Comparison of ENCODE assay signal across 18 cellular contexts in the genomic region with DNA sequence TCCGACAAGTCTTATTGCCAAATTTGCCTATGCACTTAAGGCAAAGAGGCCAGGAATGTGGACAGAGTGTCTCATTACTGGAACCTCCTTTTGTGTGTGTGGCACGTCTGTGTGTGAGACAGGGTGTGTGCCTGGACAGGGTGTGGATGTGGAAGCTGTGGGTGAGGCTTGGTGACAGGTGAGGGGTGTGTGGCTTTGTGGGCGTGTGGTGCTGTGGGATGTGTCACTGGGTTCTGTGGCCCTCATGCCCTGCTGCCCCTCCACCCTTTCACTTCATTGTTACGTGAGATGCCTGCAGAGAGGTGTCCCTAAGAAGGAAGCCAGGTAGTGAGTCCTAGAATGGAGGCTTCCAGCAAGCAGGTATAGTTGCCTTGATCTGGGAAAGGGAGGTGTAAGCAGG.
DNase-seq lines count a peak whose midpoint lies in the region; ATAC-seq and TF ChIP-seq lines count a peak whose summit lies in the region.
"Had no signal": no experiment of that assay in that cellular context is flagged by ENCODE, and none has a peak within 500 bp of the region (broad histone marks: within the 10 kb centered on the region; RNA-seq: fewer than 3 reads in every experiment).

No MANE protein-coding gene starts in this region.

- no peaks in the 10 kb centered on the region for H3K36me3 ChIP-seq in mucosa of descending colon (ENCODE audit: low read depth)
- no peaks in the 10 kb centered on the region for H3K36me3 ChIP-seq in aorta (ENCODE audit: control insufficient read depth in 1 of 2, insufficient read depth in 2 of 2, low read length in 1 of 2)
- H3K36me3 ChIP-seq: BLaER1, HAP-1 had no signal

- intact Hi-C loops in mucosa of descending colon (cut with DNase I, micrococcal nuclease): no loop called here
- intact Hi-C loops in aorta (cut with DNase I): no loop called here

- H3K9me3 ChIP-seq in mucosa of descending colon (no peaks in the 10 kb centered on the region), aorta (ENCODE audit: control insufficient read depth, low read length) (no peaks in the 10 kb centered on the region)
- H3K9me3 ChIP-seq: BLaER1, Caco-2, HAP-1 had no signal

- H3K4me3 ChIP-seq in mucosa of descending colon: no peak overlapping the region
- no peak overlapping the region for H3K4me3 ChIP-seq in aorta (ENCODE audit: low read length in 2 of 2)
- H3K4me3 ChIP-seq: BLaER1, GM23338, HAP-1 had no signal

- TF ChIP-seq CTCF in mucosa of descending colon (IDR thresholded peaks at IDR 0.05): no peak

- peak; percentile 62 for ATAC-seq in mucosa of descending colon
- no peak for ATAC-seq in GM18498 (IDR thresholded peaks at IDR 0.05; ENCODE audit: unreplicated experiment)
- no peak for ATAC-seq in aorta (ENCODE audit: low FRiP score)
- ATAC-seq: CD8-positive, alpha-beta T cell; GM23338 had no signal

- H3K4me1 ChIP-seq in mucosa of descending colon (ENCODE audit: low read depth): no peaks in the 10 kb centered on the region
- H3K4me1 ChIP-seq in aorta (ENCODE audit: control insufficient read depth in 1 of 2, insufficient read depth in 2 of 2, low read length in 2 of 2): no peaks in the 10 kb centered on the region
- H3K4me1 ChIP-seq: BLaER1, Caco-2, HAP-1 had no signal

- no peaks in the 10 kb centered on the region for H3K27me3 ChIP-seq in aorta (ENCODE audit: control insufficient read depth in 1 of 2, insufficient read depth in 2 of 2, low read length in 1 of 2)
- H3K27me3 ChIP-seq: BLaER1 had no signal

- whole genome bisulfite sequencing in aorta, 2 donors: 80 to 84% methylated on average over 4 of the region's 4 CpGs

- DNase-seq in NCI-H526 (lab: John Stamatoyannopoulos, UW) (peak; percentile 0 to 28), NCI-H526 treated with DMSO at 0.1 percent for 48 hours (lab: John Stamatoyannopoulos, UW) (no peak), ecto neural progenitor cell (ENCODE audit: low spot score) (peak; percentile 38), mucosa of descending colon (no peak), aorta (no peak), pons (ENCODE audit: low spot score) (no peak)
- DNase-seq: Caco-2; CD4-positive, CD25-positive, alpha-beta regulatory T cell; CD8-positive, alpha-beta T cell; DMS153; DND-41 had no signal

- H3K27ac ChIP-seq in temporal lobe (ENCODE audit: low read depth, low read length): peak overlapping the region; percentile 22
- no peak overlapping the region for H3K27ac ChIP-seq in aorta (ENCODE audit: low read depth in 1 of 2, low read length in 2 of 2)
- H3K27ac ChIP-seq: 22Rv1, BLaER1, C4-2B had no signal

Comparison
In these comparisons a context has a peak if more than half of its experiments do, and no peak if none do; other contexts are left out.
1. DNase-seq: peak in NCI-H526 (2 of 2) and ecto neural progenitor cell (single experiment); none in NCI-H526 treated with DMSO at 0.1 percent for 48 hours (single experiment), mucosa of descending colon (0 of 3), aorta (0 of 2) and pons (single experiment).